In the genomic region with DNA sequence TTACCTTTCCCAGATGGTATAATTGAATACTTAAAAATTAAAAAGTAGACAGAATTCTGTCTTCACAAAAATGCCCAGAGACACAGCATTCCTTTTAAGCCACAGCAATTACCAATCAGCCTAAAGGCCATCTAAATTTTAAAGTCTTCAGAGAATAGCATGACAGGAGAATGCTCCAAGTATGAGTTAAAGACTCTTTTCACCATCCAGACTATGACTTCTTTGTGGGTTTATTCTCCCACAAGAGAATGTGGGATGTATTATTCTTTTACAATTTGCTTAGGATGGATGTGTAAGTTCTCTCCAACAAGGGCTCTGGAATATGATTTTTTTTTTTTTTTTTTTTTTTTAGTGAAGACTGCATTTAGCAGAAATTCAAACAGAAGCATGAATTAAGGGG, we compare ENCODE assay signal across 37 cellular contexts.
"Had no signal": no experiment of that assay in that cellular context is flagged by ENCODE, and none has a peak within 500 bp of the region (broad histone marks: within the 10 kb centered on the region; RNA-seq: fewer than 3 reads in every experiment).

No MANE protein-coding gene starts in this region.

- H3K27me3 Mint-ChIP-seq: activated naive CD8-positive, alpha-beta T cell treated with anti-CD3 and anti-CD28 coated beads for 36 hours; progenitor cell of endocrine pancreas had no signal

- H3K9me3 ChIP-seq: colonic mucosa, esophagus squamous epithelium, gastrocnemius medialis, left ventricle myocardium inferior, ovary, stomach, thyroid gland, upper lobe of left lung had no signal

- H3K4me3 Mint-ChIP-seq: activated naive CD4-positive, alpha-beta T cell treated with anti-CD3 and anti-CD28 coated beads for 36 hours; activated naive CD8-positive, alpha-beta T cell treated with anti-CD3 and anti-CD28 coated beads for 36 hours; activated T-helper 1 cell treated with anti-CD3 and anti-CD28 coated beads, Interleukin-12 subunit alpha, Interleukin-12 subunit beta, Interleukin-2, Interleukin-4 antibody, amounts not matched to agents 30 ng/mL and 10 ng/mL and 1 ng/mL, durations not matched to agents 14 hours and 24 hours and 36 hours; natural killer cell; neural progenitor cell; stimulated activated naive B cell treated with anti-CD40 and anti-IgM and Interleukin-4, amounts not matched to agents 10 μg/mL and 1 μg/mL and 100 μg/mL, for 72 hours; T-helper 1 cell treated with Interleukin-12 subunit alpha and Interleukin-12 subunit beta and Interleukin-4 antibody, amounts not matched to agents 30 μg/mL and 1 μg/mL, for 36 hours had no signal

- H3K36me3 ChIP-seq: colonic mucosa, esophagus squamous epithelium, gastrocnemius medialis, left ventricle myocardium inferior, neural progenitor cell, ovary, stomach, thyroid gland, upper lobe of left lung had no signal

- H3K27me3 ChIP-seq: colonic mucosa, esophagus squamous epithelium, gastrocnemius medialis, hepatocyte, neural progenitor cell, ovary, stomach, thyroid gland, upper lobe of left lung had no signal

- H3K9me3 Mint-ChIP-seq: activated naive CD4-positive, alpha-beta T cell treated with anti-CD3 and anti-CD28 coated beads for 36 hours; activated naive CD8-positive, alpha-beta T cell treated with anti-CD3 and anti-CD28 coated beads for 36 hours; activated T-helper 1 cell treated with anti-CD3 and anti-CD28 coated beads, Interleukin-12 subunit alpha, Interleukin-12 subunit beta, Interleukin-2, Interleukin-4 antibody, amounts not matched to agents 30 ng/mL and 10 ng/mL and 1 ng/mL, durations not matched to agents 14 hours and 24 hours and 36 hours; natural killer cell; neural progenitor cell; stimulated activated naive B cell treated with anti-CD40 and anti-IgM and Interleukin-4, amounts not matched to agents 10 μg/mL and 1 μg/mL and 100 μg/mL, for 72 hours; T-helper 1 cell treated with Interleukin-12 subunit alpha and Interleukin-12 subunit beta and Interleukin-4 antibody, amounts not matched to agents 30 μg/mL and 1 μg/mL, for 36 hours had no signal

- H3K27ac ChIP-seq: colonic mucosa, epithelial cell of prostate, esophagus squamous epithelium, gastrocnemius medialis, hepatocyte, left ventricle myocardium inferior, neural progenitor cell, ovary, stomach, thyroid gland, upper lobe of left lung, VCaP had no signal

- H3K4me3 ChIP-seq: colonic mucosa, esophagus squamous epithelium, gastrocnemius medialis, hepatocyte, left ventricle myocardium inferior, lung, neural progenitor cell, ovary, smooth muscle cell, stomach, thyroid gland, upper lobe of left lung had no signal

- H3K9ac ChIP-seq: neural progenitor cell had no signal

- H3K4me1 ChIP-seq: colonic mucosa had no signal

- H3K36me3 Mint-ChIP-seq: activated naive CD8-positive, alpha-beta T cell treated with anti-CD3 and anti-CD28 coated beads for 36 hours; natural killer cell; stimulated activated naive B cell treated with anti-CD40 and anti-IgM and Interleukin-4, amounts not matched to agents 10 μg/mL and 1 μg/mL and 100 μg/mL, for 72 hours had no signal

- H3K4me2 ChIP-seq: hepatocyte, neural progenitor cell, smooth muscle cell had no signal

- FAIRE-seq: endometrium, TTC549 had no signal

- ATAC-seq: gastrocnemius medialis; natural killer cell; sciatic nerve; stimulated activated naive B cell treated with anti-CD40 and anti-IgM and Interleukin-4, amounts not matched to agents 10 μg/mL and 1 μg/mL and 100 μg/mL, for 72 hours had no signal

- DNase-seq: activated CD4-positive, alpha-beta T cell treated with anti-CD3 and anti-CD28 coated beads for 4 hours; activated CD4-positive, alpha-beta T cell treated with anti-CD3 and anti-CD28 coated beads, Interleukin-2, amount 50 U/mL, for 4 hours; activated effector memory CD4-positive, alpha-beta T cell treated with anti-CD3 and anti-CD28 coated beads, Interleukin-2, amount 50 U/mL, for 16 hours; activated naive CD4-positive, alpha-beta T cell treated with anti-CD3 and anti-CD28 coated beads for 36 hours; activated naive CD8-positive, alpha-beta T cell treated with anti-CD3 and anti-CD28 coated beads for 36 hours; activated T-cell treated with anti-CD3 and anti-CD28 coated beads, Interleukin-2, amount 50 U/mL, for 1 hour; amygdala; colonic mucosa; effector CD8-positive, alpha-beta T cell; esophagus squamous epithelium; gastrocnemius medialis; glutamatergic neuron; islet precursor cell; left ventricle myocardium inferior; mesendoderm; natural killer cell; ovary; stimulated activated CD4-positive, alpha-beta T cell treated with anti-CD3 and anti-CD28 coated beads, Interleukin-1b, Interleukin-23, amount 100 ng/mL, for 48 hours; stimulated activated CD4-positive, alpha-beta T cell treated with anti-CD3 and anti-CD28 coated beads, Interleukin-4, amount 100 ng/mL, for 4 hours; stimulated activated CD8-positive, alpha-beta memory T cell treated with anti-CD3 and anti-CD28 coated beads, Interleukin-4, amount 100 ng/mL, for 48 hours; stimulated activated naive B cell treated with anti-CD40 and anti-IgM and Interleukin-4, amounts not matched to agents 10 μg/mL and 1 μg/mL and 100 μg/mL, for 72 hours; stomach; T-helper 9 cell; thyroid gland; upper lobe of left lung had no signal

- H2AFZ ChIP-seq: hepatocyte, neural progenitor cell had no signal

- H3K4me1 Mint-ChIP-seq: activated naive CD8-positive, alpha-beta T cell treated with anti-CD3 and anti-CD28 coated beads for 36 hours; natural killer cell; stimulated activated naive B cell treated with anti-CD40 and anti-IgM and Interleukin-4, amounts not matched to agents 10 μg/mL and 1 μg/mL and 100 μg/mL, for 72 hours had no signal

- H3K27ac Mint-ChIP-seq: activated naive CD4-positive, alpha-beta T cell treated with anti-CD3 and anti-CD28 coated beads for 36 hours; activated naive CD8-positive, alpha-beta T cell treated with anti-CD3 and anti-CD28 coated beads for 36 hours; activated T-helper 1 cell treated with anti-CD3 and anti-CD28 coated beads, Interleukin-12 subunit alpha, Interleukin-12 subunit beta, Interleukin-2, Interleukin-4 antibody, amounts not matched to agents 30 ng/mL and 10 ng/mL and 1 ng/mL, durations not matched to agents 14 hours and 24 hours and 36 hours; natural killer cell; neural progenitor cell; stimulated activated naive B cell treated with anti-CD40 and anti-IgM and Interleukin-4, amounts not matched to agents 10 μg/mL and 1 μg/mL and 100 μg/mL, for 72 hours; T-helper 1 cell treated with Interleukin-12 subunit alpha and Interleukin-12 subunit beta and Interleukin-4 antibody, amounts not matched to agents 30 μg/mL and 1 μg/mL, for 36 hours had no signal
